19 cellular contexts compared by ENCODE assay signal in the genomic region with DNA sequence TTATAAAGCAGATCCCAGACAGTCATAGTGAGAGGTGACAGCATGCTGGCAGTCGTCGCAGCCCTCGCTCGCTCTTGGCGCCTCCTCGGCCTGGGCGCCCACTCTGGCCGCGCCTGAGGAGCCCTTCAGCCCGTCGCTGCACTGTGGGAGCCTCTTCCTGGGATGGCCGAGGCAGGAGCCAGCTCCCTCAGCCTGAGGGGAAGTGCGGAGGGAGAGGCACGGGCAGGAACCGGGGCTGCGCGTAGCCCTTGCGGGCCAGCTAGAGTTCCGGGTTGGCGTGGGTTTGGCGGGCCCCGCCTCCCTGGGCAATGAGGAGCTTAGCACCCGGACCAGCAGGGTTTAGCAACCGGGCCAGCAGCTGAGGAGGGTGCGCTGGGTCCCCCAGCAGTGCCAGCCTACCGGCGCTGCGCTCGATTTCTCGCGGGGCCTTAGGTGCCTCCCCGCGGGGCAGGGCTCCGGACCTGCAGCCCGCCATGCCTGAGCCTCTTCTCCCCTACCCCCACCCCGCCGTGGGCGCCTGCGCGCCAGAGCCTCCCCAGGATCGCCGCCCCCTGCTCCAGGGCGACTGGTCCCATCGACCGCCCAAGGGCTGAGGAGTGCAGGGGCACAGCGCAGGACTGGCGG.
DNase-seq lines count a peak whose midpoint lies in the region; ATAC-seq and TF ChIP-seq lines count a peak whose summit lies in the region.
"Had no signal": no experiment of that assay in that cellular context is flagged by ENCODE, and none has a peak within 500 bp of the region (broad histone marks: within the 10 kb centered on the region; RNA-seq: fewer than 3 reads in every experiment).

No MANE protein-coding gene starts in this region.

- H3K4me3 ChIP-seq in GM23338: no peak overlapping the region
- no peak overlapping the region for H3K4me3 ChIP-seq in endodermal cell (ENCODE audit: low read length)
- H3K4me3 ChIP-seq: A549; BLaER1 treated with 17β-estradiol and CSF1 and Interleukin-3, amounts not matched to agents 10 nM and 100 nM; GM12878; GM23248; PC-9 had no signal

- H3K27me3 Mint-ChIP-seq in activated T-helper 1 cell treated with anti-CD3 and anti-CD28 coated beads, Interleukin-12 subunit alpha, Interleukin-12 subunit beta, Interleukin-2, Interleukin-4 antibody, amounts not matched to agents 30 ng/mL and 10 ng/mL and 1 ng/mL, durations not matched to agents 14 hours and 24 hours and 36 hours (ENCODE audit: insufficient read depth): peaks cover 2% of the 10 kb centered on the region
- H3K27me3 Mint-ChIP-seq in GM23338 (ENCODE audit: insufficient read depth, low read depth, poor library complexity): no peaks in the 10 kb centered on the region
- H3K27me3 Mint-ChIP-seq in endodermal cell (ENCODE audit: insufficient read depth): peaks cover 3% of the 10 kb centered on the region
- H3K27me3 Mint-ChIP-seq in stimulated activated memory B cell treated with anti-CD40 and anti-IgM and Interleukin-4, amounts not matched to agents 10 μg/mL and 1 μg/mL and 100 μg/mL, for 72 hours: peaks cover 6% of the 10 kb centered on the region

- peaks cover 3% of the 10 kb centered on the region for H3K9me3 Mint-ChIP-seq in activated T-helper 1 cell treated with anti-CD3 and anti-CD28 coated beads, Interleukin-12 subunit alpha, Interleukin-12 subunit beta, Interleukin-2, Interleukin-4 antibody, amounts not matched to agents 30 ng/mL and 10 ng/mL and 1 ng/mL, durations not matched to agents 14 hours and 24 hours and 36 hours
- peaks cover 9% of the 10 kb centered on the region for H3K9me3 Mint-ChIP-seq in GM23338
- peaks cover 11% of the 10 kb centered on the region for H3K9me3 Mint-ChIP-seq in endodermal cell
- no peaks in the 10 kb centered on the region for H3K9me3 Mint-ChIP-seq in stimulated activated memory B cell treated with anti-CD40 and anti-IgM and Interleukin-4, amounts not matched to agents 10 μg/mL and 1 μg/mL and 100 μg/mL, for 72 hours

- no peak overlapping the region for H3K9ac ChIP-seq in endodermal cell (ENCODE audit: extremely low read depth, low read length, poor library complexity, severe bottlenecking)
- H3K9ac ChIP-seq: BLaER1 treated with 17β-estradiol and CSF1 and Interleukin-3, amounts not matched to agents 10 nM and 100 nM; GM23248 had no signal

- TF ChIP-seq CTCF in GM23338 (conservative IDR thresholded peaks at IDR 0.05; ENCODE audit: low read depth in 2 of 2) (no peak), endodermal cell (conservative IDR thresholded peaks at IDR 0.05) (no peak)

- peaks cover 7% of the 10 kb centered on the region for H3K9me3 ChIP-seq in endodermal cell (ENCODE audit: control insufficient read depth, low read length)
- H3K9me3 ChIP-seq: A549 had no signal

- H3K27ac Mint-ChIP-seq in activated T-helper 1 cell treated with anti-CD3 and anti-CD28 coated beads, Interleukin-12 subunit alpha, Interleukin-12 subunit beta, Interleukin-2, Interleukin-4 antibody, amounts not matched to agents 30 ng/mL and 10 ng/mL and 1 ng/mL, durations not matched to agents 14 hours and 24 hours and 36 hours: no peak overlapping the region
- H3K27ac Mint-ChIP-seq in GM23338 (no peak overlapping the region), endodermal cell (no peak overlapping the region)
- no peak overlapping the region for H3K27ac Mint-ChIP-seq in stimulated activated memory B cell treated with anti-CD40 and anti-IgM and Interleukin-4, amounts not matched to agents 10 μg/mL and 1 μg/mL and 100 μg/mL, for 72 hours

- H3K27me3 ChIP-seq in GM23338 (ENCODE audit: insufficient read depth): no peaks in the 10 kb centered on the region
- H3K27me3 ChIP-seq in endodermal cell (ENCODE audit: control insufficient read depth, insufficient read depth, low read length, poor library complexity, severe bottlenecking): no peaks in the 10 kb centered on the region
- H3K27me3 ChIP-seq: BLaER1 treated with 17β-estradiol and CSF1 and Interleukin-3, amounts not matched to agents 10 nM and 100 nM had no signal

- no peaks in the 10 kb centered on the region for H4K20me1 ChIP-seq in GM23338 (replicated peaks; ENCODE audit: insufficient read depth)
- H4K20me1 ChIP-seq: BLaER1 treated with 17β-estradiol and CSF1 and Interleukin-3, amounts not matched to agents 10 nM and 100 nM had no signal

- H3K27ac ChIP-seq in GM23338 (ENCODE audit: low read depth) (no peak overlapping the region), endodermal cell (ENCODE audit: low read depth, low read length) (no peak overlapping the region)
- H3K27ac ChIP-seq: A549; BLaER1 treated with 17β-estradiol and CSF1 and Interleukin-3, amounts not matched to agents 10 nM and 100 nM; GM23248; PC-9 had no signal

- ATAC-seq in GM23338 (peak; percentile 43; the same call in 2 of the 3 replicates), HG03460 (IDR thresholded peaks at IDR 0.05; ENCODE audit: unreplicated experiment) (no peak), HG03520 (IDR thresholded peaks at IDR 0.05; ENCODE audit: unreplicated experiment) (no peak)
- peak; percentile 36 for ATAC-seq in stimulated activated memory B cell treated with anti-CD40 and anti-IgM and Interleukin-4, amounts not matched to agents 10 μg/mL and 1 μg/mL and 100 μg/mL, for 72 hours
- ATAC-seq: A549, GM12878 had no signal

- H2AFZ ChIP-seq in GM23338: no peak overlapping the region
- H2AFZ ChIP-seq: GM23248, PC-9 had no signal

- intact Hi-C loops in activated T-helper 1 cell treated with anti-CD3 and anti-CD28 coated beads, Interleukin-12 subunit alpha, Interleukin-12 subunit beta, Interleukin-2, Interleukin-4 antibody, amounts not matched to agents 30 ng/mL and 10 ng/mL and 1 ng/mL, durations not matched to agents 14 hours and 24 hours and 36 hours (cut with micrococcal nuclease): no loop called here

- H3K36me3 Mint-ChIP-seq in activated T-helper 1 cell treated with anti-CD3 and anti-CD28 coated beads, Interleukin-12 subunit alpha, Interleukin-12 subunit beta, Interleukin-2, Interleukin-4 antibody, amounts not matched to agents 30 ng/mL and 10 ng/mL and 1 ng/mL, durations not matched to agents 14 hours and 24 hours and 36 hours (ENCODE audit: low read depth): no peaks in the 10 kb centered on the region
- peaks cover 6% of the 10 kb centered on the region; the same call in 1 of the 3 replicates for H3K36me3 Mint-ChIP-seq in GM23338 (ENCODE audit: low read depth)
- no peaks in the 10 kb centered on the region for H3K36me3 Mint-ChIP-seq in endodermal cell (ENCODE audit: low read depth)
- no peaks in the 10 kb centered on the region for H3K36me3 Mint-ChIP-seq in stimulated activated memory B cell treated with anti-CD40 and anti-IgM and Interleukin-4, amounts not matched to agents 10 μg/mL and 1 μg/mL and 100 μg/mL, for 72 hours

- no peak overlapping the region for H3K4me3 Mint-ChIP-seq in activated T-helper 1 cell treated with anti-CD3 and anti-CD28 coated beads, Interleukin-12 subunit alpha, Interleukin-12 subunit beta, Interleukin-2, Interleukin-4 antibody, amounts not matched to agents 30 ng/mL and 10 ng/mL and 1 ng/mL, durations not matched to agents 14 hours and 24 hours and 36 hours
- H3K4me3 Mint-ChIP-seq in GM23338 (no peak overlapping the region), endodermal cell (peak overlapping the region; percentile 58)
- no peak overlapping the region for H3K4me3 Mint-ChIP-seq in stimulated activated memory B cell treated with anti-CD40 and anti-IgM and Interleukin-4, amounts not matched to agents 10 μg/mL and 1 μg/mL and 100 μg/mL, for 72 hours

- H3K4me1 Mint-ChIP-seq in activated T-helper 1 cell treated with anti-CD3 and anti-CD28 coated beads, Interleukin-12 subunit alpha, Interleukin-12 subunit beta, Interleukin-2, Interleukin-4 antibody, amounts not matched to agents 30 ng/mL and 10 ng/mL and 1 ng/mL, durations not matched to agents 14 hours and 24 hours and 36 hours (ENCODE audit: low read depth): peaks cover 5% of the 10 kb centered on the region
- no peaks in the 10 kb centered on the region for H3K4me1 Mint-ChIP-seq in GM23338
- peaks cover 2% of the 10 kb centered on the region for H3K4me1 Mint-ChIP-seq in endodermal cell
- no peaks in the 10 kb centered on the region for H3K4me1 Mint-ChIP-seq in stimulated activated memory B cell treated with anti-CD40 and anti-IgM and Interleukin-4, amounts not matched to agents 10 μg/mL and 1 μg/mL and 100 μg/mL, for 72 hours

- H3K4me1 ChIP-seq in GM23338 (ENCODE audit: insufficient read depth): no peaks in the 10 kb centered on the region
- H3K4me1 ChIP-seq in endodermal cell (ENCODE audit: control insufficient read depth, insufficient read depth, low read length): no peaks in the 10 kb centered on the region
- H3K4me1 ChIP-seq: A549 had no signal

- peak; percentile 13 for DNase-seq in activated T-helper 1 cell treated with Interleukin-2 at 50 U/mL for 16 hours (ENCODE audit: low read depth)
- DNase-seq in activated T-helper 1 cell treated with anti-CD3 and anti-CD28 coated beads, Interleukin-12 subunit alpha, Interleukin-12 subunit beta, Interleukin-2, Interleukin-4 antibody, amounts not matched to agents 30 ng/mL and 10 ng/mL and 1 ng/mL, durations not matched to agents 14 hours and 24 hours and 36 hours (ENCODE audit: low spot score): no peak
- no peak for DNase-seq in GM23338 (ENCODE audit: low spot score)
- DNase-seq in endodermal cell: no peak
- no peak for DNase-seq in HT-29 (ENCODE audit: low spot score)
- DNase-seq: DMS79 treated with DMSO at 0.1 percent for 48 hours, GDM1, GM23248, NCI-H1048, NCI-H146, NCI-H2081, NCI-H510A, PC-9 had no signal

- H3F3A ChIP-seq in GM23338 (replicated peaks; ENCODE audit: low read depth): no peaks in the 10 kb centered on the region

- no peak overlapping the region for H3K4me2 ChIP-seq in GM23338
- H3K4me2 ChIP-seq: A549; BLaER1 treated with 17β-estradiol and CSF1 and Interleukin-3, amounts not matched to agents 10 nM and 100 nM; PC-9 had no signal

- no peaks in the 10 kb centered on the region for H3K79me2 ChIP-seq in GM23338 (replicated peaks; ENCODE audit: insufficient read depth)

- WGBS in endodermal cell (ENCODE audit: insufficient coverage in 1 of 2, insufficient read length in 1 of 2), 2 experiments: 80 to 96% methylated on average over 2 to 47 of the region's 47 CpGs

- no peaks in the 10 kb centered on the region for H3K9me2 ChIP-seq in GM23338 (ENCODE audit: insufficient read depth)

- no peaks in the 10 kb centered on the region for H3K36me3 ChIP-seq in GM23338 (ENCODE audit: insufficient read depth)
- H3K36me3 ChIP-seq in endodermal cell (ENCODE audit: control insufficient read depth, insufficient read depth, low read length): no peaks in the 10 kb centered on the region
- H3K36me3 ChIP-seq: BLaER1 treated with 17β-estradiol and CSF1 and Interleukin-3, amounts not matched to agents 10 nM and 100 nM had no signal

TF ChIP-seq in GM23338, 12 proteins besides CTCF, POLR2A, EP300 and RAD21 (continues in another document):
- no peak for TF ChIP-seq JUNB (IDR thresholded peaks at IDR 0.05; ENCODE audit: unreplicated experiment)

Comparison
In these comparisons a context has a peak if more than half of its experiments do, and no peak if none do; other contexts are left out.
1. ATAC-seq: peak in GM23338 (single experiment) and stimulated activated memory B cell treated with anti-CD40 and anti-IgM and Interleukin-4, amounts not matched to agents 10 μg/mL and 1 μg/mL and 100 μg/mL, for 72 hours (single experiment); none in HG03460 (single experiment) and HG03520 (single experiment).